In the genomic region with DNA sequence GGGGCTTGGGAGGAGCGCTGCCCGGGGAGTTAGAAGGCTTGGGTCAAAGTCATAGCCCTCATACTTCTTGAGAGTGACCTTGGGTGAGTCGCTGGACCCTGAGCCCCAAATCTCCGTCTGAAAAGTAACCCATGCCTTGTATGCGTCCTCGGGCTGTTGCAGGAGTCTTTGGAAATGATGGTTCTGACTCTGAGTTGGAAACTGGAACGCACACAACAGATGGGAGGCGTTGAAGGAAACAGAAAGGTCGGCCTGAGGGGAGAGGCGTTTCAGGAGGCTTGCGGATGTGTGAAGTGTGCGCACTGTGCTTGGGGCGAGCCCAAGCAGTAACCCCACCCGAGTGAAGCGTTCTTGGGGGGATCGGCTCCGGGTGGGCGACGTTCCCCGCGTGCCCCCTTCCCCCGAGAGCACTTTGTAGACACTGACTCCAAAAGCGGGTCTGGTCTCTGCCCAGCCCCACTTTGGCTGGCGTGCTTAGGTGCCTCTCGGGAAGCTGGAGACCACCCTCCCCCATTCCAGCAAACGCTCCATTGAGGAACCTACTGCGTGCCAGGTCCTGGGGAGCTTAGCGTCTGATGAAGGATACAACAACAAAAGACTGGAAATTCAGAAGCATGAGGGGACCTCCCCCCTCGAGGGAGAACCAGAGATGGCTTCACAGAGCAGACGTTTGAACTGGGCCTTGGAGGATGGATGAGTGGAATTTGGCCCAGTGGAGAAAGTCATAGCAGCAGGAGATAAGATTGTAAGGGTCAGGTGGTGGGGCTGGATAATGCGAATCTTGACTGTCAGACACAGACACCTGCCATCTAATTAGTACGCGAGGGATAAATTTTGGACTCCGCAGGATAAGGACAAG, we compare ENCODE assay signal across 8 cellular contexts. TPM values are rescaled to one million over a fixed set of nuclear protein-coding genes. Genes with fewer than 3 reads are reported as not detected.
A peak's percentile ranks its signal among the peaks of the same experiment; 100 is the strongest.
DNase-seq lines count a peak whose midpoint lies in the region; TF ChIP-seq lines count a peak whose summit lies in the region.

No MANE protein-coding gene starts in this region.

- H3K9me3 ChIP-seq in WERI-Rb-1 (ENCODE audit: severe bottlenecking) (no peaks in the 10 kb centered on the region), ovary (no peaks in the 10 kb centered on the region)

- intact Hi-C loops in ovary (cut with DNase I), result no loop called here

- no peak for TF ChIP-seq EP300 in ovary (IDR thresholded peaks at IDR 0.05)

- POLR2A ChIA-PET in activated CD4-positive, alpha-beta T cell treated with anti-CD3 and anti-CD28 coated beads, Interleukin-2, amount 10 ng/mL, durations not matched to agents 7 days and 5 days (lab: Charles Lee), result interaction anchor here (0.7 kb wide), 1 partner anchor 434 kb away, joined by 4 read pairs; no protein-coding TSS in a partner anchor

- peaks cover 6% of the 10 kb centered on the region for H3K4me1 ChIP-seq in ovary (ENCODE audit: insufficient read depth)

- peaks cover 2% of the 10 kb centered on the region for H3K27me3 Mint-ChIP-seq in activated CD4-positive, alpha-beta T cell treated with anti-CD3 and anti-CD28 coated beads, Interleukin-2, amount 10 ng/mL, durations not matched to agents 7 days and 5 days

- H3K36me3 ChIP-seq in WERI-Rb-1 (no peaks in the 10 kb centered on the region; the same call in 1 of the 2 replicates), ovary (no peaks in the 10 kb centered on the region)

- H3K4me3 ChIP-seq in WERI-Rb-1 (ENCODE audit: low read depth, low read length) (peak overlapping the region; percentile 76), foreskin fibroblast (ENCODE audit: low read depth in 1 of 2, low read length in 2 of 2) (peak overlapping the region; percentile 78 to 79), ovary (peak overlapping the region; percentile 93)

- H3K9me3 Mint-ChIP-seq in activated CD4-positive, alpha-beta T cell treated with anti-CD3 and anti-CD28 coated beads, Interleukin-2, amount 10 ng/mL, durations not matched to agents 7 days and 5 days, result no peaks in the 10 kb centered on the region

- no peaks in the 10 kb centered on the region for H3K27me3 ChIP-seq in WERI-Rb-1 (ENCODE audit: insufficient read depth, low read depth, severe bottlenecking)
- no peaks in the 10 kb centered on the region for H3K27me3 ChIP-seq in ovary

- TF ChIP-seq CTCF in WERI-Rb-1 (IDR thresholded peaks at IDR 0.05; ENCODE audit: low read depth, low read length) (no peak), foreskin fibroblast (IDR thresholded peaks at IDR 0.05; ENCODE audit: low read depth, low read length) (no peak), ovary (IDR thresholded peaks at IDR 0.05) (no peak)

- peak overlapping the region; percentile 94 for H3K27ac Mint-ChIP-seq in activated CD4-positive, alpha-beta T cell treated with anti-CD3 and anti-CD28 coated beads, Interleukin-2, amount 10 ng/mL, durations not matched to agents 7 days and 5 days

- peaks cover 3% of the 10 kb centered on the region for H3K36me3 Mint-ChIP-seq in activated CD4-positive, alpha-beta T cell treated with anti-CD3 and anti-CD28 coated beads, Interleukin-2, amount 10 ng/mL, durations not matched to agents 7 days and 5 days (ENCODE audit: low read depth)

- CTCF ChIA-PET in activated CD4-positive, alpha-beta T cell treated with anti-CD3 and anti-CD28 coated beads, Interleukin-2, amount 10 ng/mL, durations not matched to agents 7 days and 5 days (lab: Charles Lee), result interaction anchor here (0.6 to 1.3 kb wide), 3 partner anchors 9 to 164 kb away, joined by 3 to 7 read pairs (median 3); partner anchors contain the start of gene SHB

- WGBS in ovary, 3 donors, result 20 to 27% (median 21%) methylated on average over 34 of the region's 34 CpGs

- peak overlapping the region; percentile 75 for H3K27ac ChIP-seq in WERI-Rb-1
- peak overlapping the region; percentile 72 to 88 for H3K27ac ChIP-seq in ovary

- peak overlapping the region; percentile 89 for H3K4me3 Mint-ChIP-seq in activated CD4-positive, alpha-beta T cell treated with anti-CD3 and anti-CD28 coated beads, Interleukin-2, amount 10 ng/mL, durations not matched to agents 7 days and 5 days

- peaks cover 24% of the 10 kb centered on the region for H3K4me1 Mint-ChIP-seq in activated CD4-positive, alpha-beta T cell treated with anti-CD3 and anti-CD28 coated beads, Interleukin-2, amount 10 ng/mL, durations not matched to agents 7 days and 5 days

- no peak for TF ChIP-seq POLR2A in ovary (IDR thresholded peaks at IDR 0.05)

- peak; percentile 17 for DNase-seq in activated CD4-positive, alpha-beta T cell treated with anti-CD3 and anti-CD28 coated beads, Interleukin-2, amount 10 ng/mL, durations not matched to agents 7 days and 5 days
- DNase-seq in activated CD4-positive, alpha-beta T cell treated with anti-CD3 and anti-CD28 coated beads, Interleukin-2, amount 50 U/mL, for 1 hour, result no peak
- peak; percentile 46 for DNase-seq in WERI-Rb-1
- peak; percentile 32 to 67 for DNase-seq in foreskin fibroblast
- DNase-seq in ovary, result peak in 4 of 5 donors; percentile 32 to 47 (median 34)
- no peak for DNase-seq in ureter (ENCODE audit: low spot score)
- DNase-seq in CD1c-positive myeloid dendritic cell (ENCODE audit: extremely low spot score), result no peak
- DNase-seq in NCI-H2029 (lab: John Stamatoyannopoulos, UW), result no peak

RNA-seq across cellular contexts. Expression of gene SLC25A51, which starts 0.9 kb away (rescaled TPM):
- 10 to 100 TPM; 30.5 to 36.8 TPM for total RNA-seq in activated CD4-positive, alpha-beta T cell treated with anti-CD3 and anti-CD28 coated beads, Interleukin-2, amount 10 ng/mL, durations not matched to agents 7 days and 5 days
- total RNA-seq in ovary (10 to 100 TPM; 11.7 to 24.1 (median 21.3) TPM), ureter (22.1 TPM)
- 10 to 100 TPM in 1 of 2 donors, 1 to 10 TPM in 1; 5.1 to 11.7 TPM for polyA plus RNA-seq in ovary

Comparison
In these comparisons a context has a peak if more than half of its experiments do, and no peak if none do; other contexts are left out.
1. DNase-seq: peak in activated CD4-positive, alpha-beta T cell treated with anti-CD3 and anti-CD28 coated beads, Interleukin-2, amount 10 ng/mL, durations not matched to agents 7 days and 5 days (single experiment), WERI-Rb-1 (single experiment), foreskin fibroblast (2 of 2) and ovary (4 of 5); none in activated CD4-positive, alpha-beta T cell treated with anti-CD3 and anti-CD28 coated beads, Interleukin-2, amount 50 U/mL, for 1 hour (single experiment), ureter (single experiment), CD1c-positive myeloid dendritic cell (single experiment) and NCI-H2029 (single experiment).
2. Peak in every context shown above with its lines, with median percentiles within 50 percentile points of each other: H3K4me3 ChIP-seq.